ENCODE assay signal across 24 cellular contexts in genomic region chr1:86365890-86366289, GRCh38. TPM values are rescaled to one million over a fixed set of nuclear protein-coding genes. Genes with fewer than 3 reads are reported as not detected.
"Had no signal": no experiment of that assay in that cellular context is flagged by ENCODE, and none has a peak within 500 bp of the region (broad histone marks: within the 10 kb centered on the region; RNA-seq: fewer than 3 reads in every experiment).

No MANE protein-coding gene starts in this region.

- H3K9me3 ChIP-seq: esophagus muscularis mucosa, gastrocnemius medialis, heart right ventricle, neutrophil, psoas muscle, right lobe of liver, spleen, tibial nerve, upper lobe of right lung, vagina had no signal

- DNase-seq: effector memory CD8-positive, alpha-beta T cell; gastrocnemius medialis; heart right ventricle; hypothalamus; islet precursor cell; mammary epithelial cell; naive thymus-derived CD4-positive, alpha-beta T cell; nephron progenitor cell; psoas muscle; retina; right lobe of liver; spleen; stimulated activated CD4-positive, alpha-beta T cell treated with anti-CD3 and anti-CD28 coated beads, Interleukin-15, amount 100 ng/mL, for 24 hours; stimulated activated CD4-positive, alpha-beta T cell treated with anti-CD3 and anti-CD28 coated beads, Interleukin-1b, Interleukin-23, amount 100 ng/mL, for 48 hours; stimulated activated CD4-positive, alpha-beta T cell treated with anti-CD3 and anti-CD28 coated beads, Interleukin-4, amount 100 ng/mL, for 24 hours; upper lobe of right lung had no signal

- H3K27ac ChIP-seq: epithelial cell of prostate, esophagus muscularis mucosa, gastrocnemius medialis, heart right ventricle, neutrophil, psoas muscle, right lobe of liver, spleen, tibial nerve, upper lobe of right lung, vagina had no signal

- H3K4me3 ChIP-seq: esophagus muscularis mucosa, gastrocnemius medialis, heart right ventricle, psoas muscle, right lobe of liver, spleen, tibial nerve, upper lobe of right lung, vagina had no signal

- ATAC-seq: effector memory CD8-positive, alpha-beta T cell; gastrocnemius medialis; heart right ventricle; left lobe of liver; naive thymus-derived CD4-positive, alpha-beta T cell; psoas muscle; right lobe of liver; stimulated activated memory B cell treated with anti-CD40 and anti-IgM and Interleukin-4, amounts not matched to agents 10 μg/mL and 1 μg/mL and 100 μg/mL, for 72 hours; upper lobe of right lung had no signal

- H3K27me3 ChIP-seq: esophagus muscularis mucosa, gastrocnemius medialis, heart right ventricle, neutrophil, right lobe of liver, spleen, tibial nerve, upper lobe of right lung, vagina had no signal

- H3K36me3 ChIP-seq: neutrophil, right lobe of liver, upper lobe of right lung, vagina had no signal

- H3K4me1 ChIP-seq: esophagus muscularis mucosa, gastrocnemius medialis, heart right ventricle, psoas muscle, right lobe of liver, spleen, tibial nerve, upper lobe of right lung, vagina had no signal

RNA-seq across cellular contexts. Expression of gene CLCA2, which starts 58.1 kb away (rescaled TPM):
- total RNA-seq: esophagus muscularis mucosa; gastrocnemius medialis; left lobe of liver; mononuclear cell; naive thymus-derived CD4-positive, alpha-beta T cell; psoas muscle; right lobe of liver; spleen; tibial nerve; upper lobe of right lung had no signal
- polyA plus RNA-seq: naive thymus-derived CD4-positive, alpha-beta T cell had no signal
